21 cellular contexts compared by ENCODE assay signal in genomic region chr10:8543361-8544056, GRCh38.
DNase-seq lines count a peak whose midpoint lies in the region; ATAC-seq and TF ChIP-seq lines count a peak whose summit lies in the region.
"Had no signal": no experiment of that assay in that cellular context is flagged by ENCODE, and none has a peak within 500 bp of the region (broad histone marks: within the 10 kb centered on the region; RNA-seq: fewer than 3 reads in every experiment).

No MANE protein-coding gene starts in this region.

- ATAC-seq in RWPE2 (ENCODE audit: low read depth) (no peak; the same call in 1 of the 3 replicates), left colon (peak; percentile 82), GM18861 (IDR thresholded peaks at IDR 0.05; ENCODE audit: unreplicated experiment) (no peak), GM18868 (IDR thresholded peaks at IDR 0.05; ENCODE audit: unreplicated experiment) (no peak)
- ATAC-seq: activated CD4-positive, alpha-beta T cell treated with anti-CD3 and anti-CD28 coated beads for 36 hours; GM12878; natural killer cell treated with Interleukin-12 subunit alpha and Interleukin-12 subunit beta and Interleukin-15 and Interleukin-18, amount 100 ng/mL, for 72 hours; psoas muscle had no signal

- H3K9me3 ChIP-seq in RWPE2 (ENCODE audit: severe bottlenecking) = no peaks in the 10 kb centered on the region
- H3K9me3 ChIP-seq: SJCRH30 had no signal

- H3K27me3 ChIP-seq in HL-60 (ENCODE audit: insufficient read depth, poor library complexity, severe bottlenecking) = no peaks in the 10 kb centered on the region
- H3K27me3 ChIP-seq in RWPE2 (ENCODE audit: insufficient read depth, poor library complexity, severe bottlenecking) = no peaks in the 10 kb centered on the region
- H3K27me3 ChIP-seq: SJCRH30 had no signal

- H3K27ac ChIP-seq in HL-60 (replicated peaks) (peak overlapping the region; percentile 82), RWPE2 (ENCODE audit: poor library complexity, severe bottlenecking) (peak overlapping the region; percentile 13)
- H3K27ac ChIP-seq: psoas muscle, SJCRH30 had no signal

- intact Hi-C loops in left colon (cut with DNase I, micrococcal nuclease) = no loop called here

- peak in 1 of 2 experiments; percentile 73 for DNase-seq in HL-60 (ENCODE audit: low read depth in 1 of 2, low spot score in 1 of 2)
- no peak for DNase-seq in RWPE2 (ENCODE audit: low spot score)
- DNase-seq in left colon = peak; percentile 13 to 28
- no peak for DNase-seq in NCI-H187 (lab: John Stamatoyannopoulos, UW)
- no peak for DNase-seq in activated CD4-positive, alpha-beta T cell treated with anti-CD3 and anti-CD28 coated beads for 4 hours
- DNase-seq: activated CD4-positive, alpha-beta T cell treated with anti-CD3 and anti-CD28 coated beads for 36 hours; activated naive CD8-positive, alpha-beta T cell treated with anti-CD3 and anti-CD28 coated beads for 36 hours; caudate nucleus; CD4-positive, alpha-beta T cell; effector memory CD4-positive, alpha-beta T cell; HCEC 1CT; NCI-H1092 treated with DMSO at 0.1 percent for 48 hours; NCI-H2171; NCI-H82; psoas muscle; T-helper 9 cell had no signal

- H3K36me3 ChIP-seq in RWPE2 (ENCODE audit: low read depth) = no peaks in the 10 kb centered on the region
- H3K36me3 ChIP-seq: SJCRH30 had no signal

- no peak overlapping the region for H3K4me3 ChIP-seq in HL-60 (replicated peaks; ENCODE audit: insufficient read depth, low read length)
- no peak overlapping the region for H3K4me3 ChIP-seq in RWPE2 (ENCODE audit: severe bottlenecking)
- H3K4me3 ChIP-seq: GM12878, psoas muscle, SJCRH30 had no signal

- TF ChIP-seq CTCF in HL-60 (IDR thresholded peaks at IDR 0.05; ENCODE audit: insufficient read depth, low read length) (no peak), RWPE2 (IDR thresholded peaks at IDR 0.05; ENCODE audit: poor library complexity, severe bottlenecking) (no peak)

- peaks cover 11% of the 10 kb centered on the region for H3K4me1 ChIP-seq in RWPE2 (ENCODE audit: insufficient read depth, poor library complexity, severe bottlenecking)
- H3K4me1 ChIP-seq: psoas muscle, SJCRH30 had no signal

Comparison
In these comparisons a context has a peak if more than half of its experiments do, and no peak if none do; other contexts are left out.
1. DNase-seq: peak in left colon (2 of 2); none in RWPE2 (single experiment), NCI-H187 (0 of 2) and activated CD4-positive, alpha-beta T cell treated with anti-CD3 and anti-CD28 coated beads for 4 hours (0 of 2).